Comparison of ENCODE assay signal across 11 cellular contexts in the genomic region with DNA sequence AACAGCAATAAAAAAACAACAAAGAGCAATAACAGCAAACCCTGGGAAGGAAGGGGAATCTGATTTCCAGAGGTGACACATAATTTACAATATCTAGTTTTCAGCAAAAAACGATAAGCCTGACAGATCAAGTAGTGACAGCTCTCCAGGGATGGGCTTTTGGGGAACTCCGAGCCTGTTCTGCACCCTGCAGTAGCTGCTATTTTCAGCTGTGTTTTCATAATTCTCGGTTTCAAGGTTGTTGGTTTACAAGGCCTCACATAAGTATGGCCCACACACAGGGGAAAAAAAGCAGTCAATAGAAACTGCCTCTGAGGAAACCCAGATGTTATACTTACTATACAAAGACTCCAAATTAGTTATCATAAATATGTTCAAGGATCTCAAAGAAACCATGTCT.
DNase-seq lines count a peak whose midpoint lies in the region; ATAC-seq, FAIRE-seq and TF ChIP-seq lines count a peak whose summit lies in the region.
"Had no signal": no experiment of that assay in that cellular context is flagged by ENCODE, and none has a peak within 500 bp of the region (broad histone marks: within the 10 kb centered on the region; RNA-seq: fewer than 3 reads in every experiment).

No MANE protein-coding gene starts in this region.

- no peak for TF ChIP-seq EP300 in HepG2 (IDR thresholded peaks at IDR 0.05; ENCODE audit: low read depth in 2 of 2, low read length in 2 of 2)
- TF ChIP-seq EP300 in HepG2 (CRISPR knock-in tag; IDR thresholded peaks at IDR 0.05; ENCODE audit: borderline replicate concordance) = no peak

- ATAC-seq in GM21576 (IDR thresholded peaks at IDR 0.05; ENCODE audit: unreplicated experiment) = peak; percentile 96
- peak; percentile 97 for ATAC-seq in HG03378 (IDR thresholded peaks at IDR 0.05; ENCODE audit: unreplicated experiment)
- peak; percentile 88 for ATAC-seq in stimulated activated memory B cell treated with anti-CD40 and anti-IgM and Interleukin-4, amounts not matched to agents 10 μg/mL and 1 μg/mL and 100 μg/mL, for 72 hours
- ATAC-seq in HepG2 = no peak
- ATAC-seq: GM23338 had no signal

- H3K4me3 ChIP-seq in HepG2 (replicated peaks in 1 of 3; ENCODE audit: insufficient read depth in 1 of 3, low read depth in 2 of 3, low read length in 3 of 3) = no peak overlapping the region
- H3K4me3 ChIP-seq: GM23338 had no signal

- H3K36me3 Mint-ChIP-seq in activated naive CD4-positive, alpha-beta T cell treated with anti-CD3 and anti-CD28 coated beads, Interleukin-2, amount 10 ng/mL, durations not matched to agents 7 days and 5 days = peaks cover 21% of the 10 kb centered on the region
- H3K36me3 Mint-ChIP-seq in stimulated activated memory B cell treated with anti-CD40 and anti-IgM and Interleukin-4, amounts not matched to agents 10 μg/mL and 1 μg/mL and 100 μg/mL, for 72 hours = no peaks in the 10 kb centered on the region

- H3K27me3 ChIP-seq in HepG2 (ENCODE audit: control insufficient read depth in 1 of 2, insufficient read depth in 2 of 2, low read length in 2 of 2) = no peaks in the 10 kb centered on the region

- BruUV-seq in HepG2 (replicated peaks; lab: Mats Ljungman, UMichigan) = no TSS peak

- peaks cover 5% of the 10 kb centered on the region; the same call in 1 of the 2 replicates for H3K9me3 ChIP-seq in HepG2 (ENCODE audit: low read length)

- H3K4me1 ChIP-seq in HepG2 (ENCODE audit: insufficient read depth, low read length) = no peaks in the 10 kb centered on the region

- no peaks in the 10 kb centered on the region for H3K27me3 Mint-ChIP-seq in activated naive CD4-positive, alpha-beta T cell treated with anti-CD3 and anti-CD28 coated beads, Interleukin-2, amount 10 ng/mL, durations not matched to agents 7 days and 5 days
- peaks cover 27% of the 10 kb centered on the region for H3K27me3 Mint-ChIP-seq in stimulated activated memory B cell treated with anti-CD40 and anti-IgM and Interleukin-4, amounts not matched to agents 10 μg/mL and 1 μg/mL and 100 μg/mL, for 72 hours

- H3K36me3 ChIP-seq in HepG2 (replicated peaks in 1 of 2; ENCODE audit: control insufficient read depth in 1 of 2, insufficient read depth in 2 of 2, low read length in 2 of 2) = no peaks in the 10 kb centered on the region

- FAIRE-seq in HepG2 (lab: Jason Lieb, UNC) = no peak

- 87% methylated on average over 3 of the region's 3 CpGs for WGBS in HepG2 (ENCODE audit: low lambda C conversion rate)

- H3K9ac ChIP-seq in HepG2 (ENCODE audit: insufficient read depth, low read depth, low read length) = no peak overlapping the region

- in situ Hi-C loops in HepG2 (cut with HindIII; ENCODE audit: extremely low pct_ligation_motif_present, low pct_unique_long_range_greater_than_20kb) = loop anchor here (25.0 kb wide), 2 partner anchors 963 to 1213 kb away; no protein-coding TSS in a partner anchor

- POLR2A ChIA-PET in HepG2 (lab: Yijun Ruan, JAX) = interaction anchor here (0.7 kb wide), 1 partner anchor 13 kb away, joined by 3 read pairs; no protein-coding TSS in a partner anchor

- CTCF ChIA-PET in activated naive CD4-positive, alpha-beta T cell treated with anti-CD3 and anti-CD28 coated beads, Interleukin-2, amount 10 ng/mL, durations not matched to agents 7 days and 5 days (lab: Charles Lee) = interaction anchor here (2.8 kb wide), 1 partner anchor 17 kb away, joined by 16 read pairs; no protein-coding TSS in a partner anchor
- CTCF ChIA-PET in HepG2 (lab: Yijun Ruan, JAX; ENCODE audit: low intra/inter-chr PET ratio, low total read pairs) = no interaction called here

- no peak for TF ChIP-seq POLR2A in HepG2 (IDR thresholded peaks at IDR 0.05; ENCODE audit: insufficient read depth in 1 of 2, low read depth in 2 of 2, low read length in 2 of 2)

- H3K27ac Mint-ChIP-seq in activated naive CD4-positive, alpha-beta T cell treated with anti-CD3 and anti-CD28 coated beads, Interleukin-2, amount 10 ng/mL, durations not matched to agents 7 days and 5 days = no peak overlapping the region
- H3K27ac Mint-ChIP-seq in stimulated activated memory B cell treated with anti-CD40 and anti-IgM and Interleukin-4, amounts not matched to agents 10 μg/mL and 1 μg/mL and 100 μg/mL, for 72 hours = no peak overlapping the region
- H3K27ac Mint-ChIP-seq: B cell, GM23338, memory B cell had no signal

- DNase-seq in activated naive CD4-positive, alpha-beta T cell treated with Interleukin-2 at 50 U/mL for 16 hours = peak; percentile 29
- no peak for DNase-seq in activated naive CD4-positive, alpha-beta T cell treated with anti-CD3 and anti-CD28 coated beads, Interleukin-2, amount 10 ng/mL, durations not matched to agents 7 days and 5 days
- DNase-seq in HepG2 (ENCODE audit: low spot score) (no peak), NCI-H1694 treated with DMSO at 0.1 percent for 48 hours (lab: John Stamatoyannopoulos, UW) (no peak)
- no peak for DNase-seq in activated CD8-positive, alpha-beta memory T cell treated with anti-CD3 and anti-CD28 coated beads, Interleukin-2, amount 50 U/mL, for 4 hours

- H3K4me3 Mint-ChIP-seq in activated naive CD4-positive, alpha-beta T cell treated with anti-CD3 and anti-CD28 coated beads, Interleukin-2, amount 10 ng/mL, durations not matched to agents 7 days and 5 days = no peak overlapping the region
- no peak overlapping the region for H3K4me3 Mint-ChIP-seq in stimulated activated memory B cell treated with anti-CD40 and anti-IgM and Interleukin-4, amounts not matched to agents 10 μg/mL and 1 μg/mL and 100 μg/mL, for 72 hours
- H3K4me3 Mint-ChIP-seq: B cell, GM23338, memory B cell had no signal

- peaks cover 45% of the 10 kb centered on the region for H3K4me1 Mint-ChIP-seq in activated naive CD4-positive, alpha-beta T cell treated with anti-CD3 and anti-CD28 coated beads, Interleukin-2, amount 10 ng/mL, durations not matched to agents 7 days and 5 days
- H3K4me1 Mint-ChIP-seq in stimulated activated memory B cell treated with anti-CD40 and anti-IgM and Interleukin-4, amounts not matched to agents 10 μg/mL and 1 μg/mL and 100 μg/mL, for 72 hours = peaks cover 15% of the 10 kb centered on the region
- H3K4me1 Mint-ChIP-seq: B cell had no signal

- H4K20me1 ChIP-seq in HepG2 (ENCODE audit: insufficient read depth, low read length) = no peaks in the 10 kb centered on the region

- peaks cover 19% of the 10 kb centered on the region for H3K9me3 Mint-ChIP-seq in activated naive CD4-positive, alpha-beta T cell treated with anti-CD3 and anti-CD28 coated beads, Interleukin-2, amount 10 ng/mL, durations not matched to agents 7 days and 5 days
- H3K9me3 Mint-ChIP-seq in stimulated activated memory B cell treated with anti-CD40 and anti-IgM and Interleukin-4, amounts not matched to agents 10 μg/mL and 1 μg/mL and 100 μg/mL, for 72 hours = peaks cover 15% of the 10 kb centered on the region

- no peak overlapping the region for H3K4me2 ChIP-seq in HepG2 (ENCODE audit: low read depth, low read length)
- H3K4me2 ChIP-seq: GM23338 had no signal

- no peak overlapping the region for H2AFZ ChIP-seq in HepG2 (ENCODE audit: low read length)
- H2AFZ ChIP-seq: GM23338 had no signal

- TF ChIP-seq RAD21 in HepG2 (CRISPR knock-in tag; IDR thresholded peaks at IDR 0.05) = no peak

- H3K27ac ChIP-seq in HepG2 (ENCODE audit: extremely low read length, insufficient read depth, low read length) = no peak overlapping the region

- no peak for TF ChIP-seq CTCF in HepG2 (CRISPR knock-in tag; IDR thresholded peaks at IDR 0.05)

- intact Hi-C loops in HepG2 (cut with micrococcal nuclease; ENCODE audit: unreplicated experiment) = no loop called here

- H3K79me2 ChIP-seq in HepG2 (ENCODE audit: insufficient read depth, low read length) = no peaks in the 10 kb centered on the region

TF ChIP-seq in HepG2, 621 proteins besides CTCF, POLR2A, EP300 and RAD21 (continues in another document):
- TF ChIP-seq ZNF335 (CRISPR knock-in tag; IDR thresholded peaks at IDR 0.05) (no peak), GZF1 (CRISPR knock-in tag; IDR thresholded peaks at IDR 0.05) (no peak), ZNF781 (CRISPR knock-in tag; IDR thresholded peaks at IDR 0.05; ENCODE audit: borderline replicate concordance, not compliant biosample characterization) (no peak), JUND (CRISPR knock-in tag; IDR thresholded peaks at IDR 0.05) (no peak), ZNF558 (CRISPR knock-in tag; IDR thresholded peaks at IDR 0.05; ENCODE audit: borderline replicate concordance) (no peak), ZNF235 (CRISPR knock-in tag; IDR thresholded peaks at IDR 0.05; ENCODE audit: borderline replicate concordance) (no peak), ZNF761 (CRISPR knock-in tag; conservative IDR thresholded peaks at IDR 0.05) (no peak)
- TF ChIP-seq, protein P1, sequence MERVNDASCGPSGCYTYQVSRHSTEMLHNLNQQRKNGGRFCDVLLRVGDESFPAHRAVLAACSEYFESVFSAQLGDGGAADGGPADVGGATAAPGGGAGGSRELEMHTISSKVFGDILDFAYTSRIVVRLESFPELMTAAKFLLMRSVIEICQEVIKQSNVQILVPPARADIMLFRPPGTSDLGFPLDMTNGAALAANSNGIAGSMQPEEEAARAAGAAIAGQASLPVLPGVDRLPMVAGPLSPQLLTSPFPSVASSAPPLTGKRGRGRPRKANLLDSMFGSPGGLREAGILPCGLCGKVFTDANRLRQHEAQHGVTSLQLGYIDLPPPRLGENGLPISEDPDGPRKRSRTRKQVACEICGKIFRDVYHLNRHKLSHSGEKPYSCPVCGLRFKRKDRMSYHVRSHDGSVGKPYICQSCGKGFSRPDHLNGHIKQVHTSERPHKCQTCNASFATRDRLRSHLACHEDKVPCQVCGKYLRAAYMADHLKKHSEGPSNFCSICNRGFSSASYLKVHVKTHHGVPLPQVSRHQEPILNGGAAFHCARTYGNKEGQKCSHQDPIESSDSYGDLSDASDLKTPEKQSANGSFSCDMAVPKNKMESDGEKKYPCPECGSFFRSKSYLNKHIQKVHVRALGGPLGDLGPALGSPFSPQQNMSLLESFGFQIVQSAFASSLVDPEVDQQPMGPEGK (CRISPR knock-in tag; IDR thresholded peaks at IDR 0.05) = no peak
- TF ChIP-seq, protein P2, sequence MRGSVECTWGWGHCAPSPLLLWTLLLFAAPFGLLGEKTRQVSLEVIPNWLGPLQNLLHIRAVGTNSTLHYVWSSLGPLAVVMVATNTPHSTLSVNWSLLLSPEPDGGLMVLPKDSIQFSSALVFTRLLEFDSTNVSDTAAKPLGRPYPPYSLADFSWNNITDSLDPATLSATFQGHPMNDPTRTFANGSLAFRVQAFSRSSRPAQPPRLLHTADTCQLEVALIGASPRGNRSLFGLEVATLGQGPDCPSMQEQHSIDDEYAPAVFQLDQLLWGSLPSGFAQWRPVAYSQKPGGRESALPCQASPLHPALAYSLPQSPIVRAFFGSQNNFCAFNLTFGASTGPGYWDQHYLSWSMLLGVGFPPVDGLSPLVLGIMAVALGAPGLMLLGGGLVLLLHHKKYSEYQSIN (CRISPR knock-in tag; IDR thresholded peaks at IDR 0.05; ENCODE audit: borderline replicate concordance) = no peak
